Comparison of ENCODE assay signal across 21 cellular contexts in genomic region chr17:60704170-60704569, GRCh38.
"Had no signal": no experiment of that assay in that cellular context is flagged by ENCODE, and none has a peak within 500 bp of the region (broad histone marks: within the 10 kb centered on the region; RNA-seq: fewer than 3 reads in every experiment).

No MANE protein-coding gene starts in this region.

- H3K4me2 ChIP-seq: KMS-11, PC-9 had no signal

- H3K36me3 ChIP-seq: MG63 had no signal

- H3K4me3 ChIP-seq: adrenal gland, MG63, PC-9 had no signal

- H3K27me3 ChIP-seq: adrenal gland, MG63 had no signal

- H3K9ac ChIP-seq: KMS-11 had no signal

- DNase-seq: activated CD4-positive, alpha-beta memory T cell treated with anti-CD3 and anti-CD28 coated beads, Interleukin-2, amount 10 ng/mL, durations not matched to agents 7 days and 5 days; activated CD4-positive, alpha-beta T cell treated with anti-CD3 and anti-CD28 coated beads, Interleukin-2, amount 10 ng/mL, durations not matched to agents 7 days and 5 days; activated CD4-positive, CD25-positive, alpha-beta regulatory T cell; activated naive CD4-positive, alpha-beta T cell treated with anti-CD3 and anti-CD28 coated beads, Interleukin-2, amount 50 U/mL, for 16 hours; activated naive CD8-positive, alpha-beta T cell treated with anti-CD3 and anti-CD28 coated beads, Interleukin-2, amount 10 ng/mL, durations not matched to agents 7 days and 5 days; adrenal gland; anterior cingulate cortex; cerebellar nuclear complex; MG63; MV-4-11; NCI-H1092 treated with DMSO at 0.1 percent for 48 hours; NCI-H1417 treated with DMSO at 0.1 percent for 48 hours; NCI-H187; NCI-H345; NCI-H510A; NCI-H526 treated with DMSO at 0.1 percent for 48 hours; NK-92 treated with Interleukin-12 subunit alpha and Interleukin-12 subunit beta, amount 100 ng/mL, for 24 hours; PC-9; SHP77 treated with DMSO at 0.1 percent for 48 hours had no signal

- H2AFZ ChIP-seq: PC-9 had no signal

- H3K4me1 ChIP-seq: adrenal gland had no signal

- H3K27ac ChIP-seq: adrenal gland, KMS-11, PC-9, VCaP had no signal

- H3K9me3 ChIP-seq: adrenal gland, MG63 had no signal
